8 cellular contexts compared by ENCODE assay signal in the genomic region with DNA sequence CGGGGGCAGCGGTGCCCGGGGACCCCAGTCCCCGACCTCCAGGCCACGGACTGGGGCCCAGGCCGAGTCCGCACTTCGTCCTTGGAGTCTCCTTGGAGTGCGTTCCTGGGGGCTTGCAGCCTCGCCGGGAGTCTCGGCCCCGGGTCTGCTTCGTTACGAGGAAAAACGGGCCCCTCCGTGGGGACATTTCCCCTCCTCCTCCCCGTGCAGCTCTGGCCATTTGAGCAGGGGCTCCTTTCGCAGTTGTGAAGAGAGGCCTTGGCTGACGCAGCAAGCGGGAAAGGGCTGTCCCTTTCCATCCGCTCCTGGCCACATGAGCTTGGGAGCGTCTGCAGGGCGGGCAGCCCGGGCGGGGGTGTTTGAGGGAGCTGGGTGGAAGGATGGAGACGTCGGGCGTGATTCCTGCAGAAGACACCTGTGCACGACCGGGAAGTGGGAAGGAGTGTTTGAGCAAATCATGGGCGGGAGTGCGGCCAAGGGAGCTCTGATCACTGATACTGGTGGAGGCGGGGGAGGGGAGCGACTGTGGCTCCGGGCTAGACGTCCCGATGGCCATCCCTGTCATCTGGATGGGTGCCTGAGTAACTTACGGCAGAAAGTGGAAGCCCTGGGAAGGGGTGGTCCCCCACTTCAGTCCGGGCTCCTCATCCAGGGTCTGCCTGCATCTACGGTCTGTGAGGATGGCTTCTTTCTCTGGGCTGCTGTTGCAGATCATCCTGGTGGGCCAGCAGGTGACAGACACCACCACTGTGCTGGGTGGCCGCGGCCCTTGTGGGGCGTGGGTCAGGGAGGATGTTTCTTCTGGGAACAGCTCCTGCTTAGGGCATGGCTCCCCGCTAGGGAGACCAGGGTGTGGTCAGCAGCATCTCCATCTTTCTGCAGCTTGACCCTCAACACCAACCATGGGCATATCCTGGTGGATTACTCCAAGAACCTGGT. TPM values are rescaled to one million over a fixed set of nuclear protein-coding genes. Genes with fewer than 3 reads are reported as not detected.
DNase-seq lines count a peak whose midpoint lies in the region; ATAC-seq and TF ChIP-seq lines count a peak whose summit lies in the region.

No MANE protein-coding gene starts in this region.

- TF ChIP-seq CTCF in AG10803 (conservative IDR thresholded peaks at IDR 0.05; ENCODE audit: low read length) (no peak), osteoblast (IDR thresholded peaks at IDR 0.05; ENCODE audit: extremely low read depth, low read depth, low read length) (no peak)

- ATAC-seq in GM19035 (IDR thresholded peaks at IDR 0.05; ENCODE audit: unreplicated experiment) (peak; percentile 2), Right ventricle myocardium superior (ENCODE audit: poor library complexity) (peak; percentile 54), GM18868 (IDR thresholded peaks at IDR 0.05; ENCODE audit: unreplicated experiment) (no peak)
- ATAC-seq in activated naive CD8-positive, alpha-beta T cell treated with anti-CD3 and anti-CD28 coated beads, Interleukin-2, amount 50 U/mL, for 24 hours, result no peak

- H3K27me3 Mint-ChIP-seq in activated naive CD8-positive, alpha-beta T cell treated with anti-CD3 and anti-CD28 coated beads, Interleukin-2, amount 50 U/mL, for 24 hours, result no peaks in the 10 kb centered on the region

- peaks cover 43% of the 10 kb centered on the region for H3K36me3 Mint-ChIP-seq in activated naive CD8-positive, alpha-beta T cell treated with anti-CD3 and anti-CD28 coated beads, Interleukin-2, amount 50 U/mL, for 24 hours (ENCODE audit: low read depth)

- peak overlapping the region; percentile 61 for H3K27ac ChIP-seq in osteoblast (ENCODE audit: low read depth, low read length)

- no peaks in the 10 kb centered on the region for H3K27me3 ChIP-seq in osteoblast (ENCODE audit: insufficient read depth, low read length)

- peak overlapping the region; percentile 88 for H3K4me2 ChIP-seq in osteoblast (ENCODE audit: insufficient read depth, low read length)

- peak overlapping the region; percentile 89 for H2AFZ ChIP-seq in osteoblast (ENCODE audit: low read length)

- intact Hi-C loops in Right ventricle myocardium superior (cut with DNase I), result no loop called here

- H3K4me3 Mint-ChIP-seq in activated naive CD8-positive, alpha-beta T cell treated with anti-CD3 and anti-CD28 coated beads, Interleukin-2, amount 50 U/mL, for 24 hours, result peak overlapping the region; percentile 99

- peaks cover 27% of the 10 kb centered on the region for H4K20me1 ChIP-seq in osteoblast (ENCODE audit: insufficient read depth, low read length)

- peak overlapping the region; percentile 92 for H3K27ac Mint-ChIP-seq in activated naive CD8-positive, alpha-beta T cell treated with anti-CD3 and anti-CD28 coated beads, Interleukin-2, amount 50 U/mL, for 24 hours

- H3K4me1 Mint-ChIP-seq in activated naive CD8-positive, alpha-beta T cell treated with anti-CD3 and anti-CD28 coated beads, Interleukin-2, amount 50 U/mL, for 24 hours, result peaks cover 47% of the 10 kb centered on the region

- H3K36me3 ChIP-seq in osteoblast (ENCODE audit: insufficient read depth, low read length), result peaks cover 32% of the 10 kb centered on the region

- DNase-seq in AG10803 (ENCODE audit: low read depth), result peak; percentile 32
- peak; percentile 67 for DNase-seq in NCI-H2029 (lab: John Stamatoyannopoulos, UW)
- DNase-seq in activated naive CD8-positive, alpha-beta T cell treated with anti-CD3 and anti-CD28 coated beads, Interleukin-2, amount 50 U/mL, for 24 hours, result no peak
- peak; percentile 73 for DNase-seq in Right ventricle myocardium superior
- peak; percentile 92 for DNase-seq in osteoblast (ENCODE audit: insufficient read length, low spot score, missing footprints)
- no peak for DNase-seq in GOT3 (lab: John Stamatoyannopoulos, UW)

- H3K4me1 ChIP-seq in osteoblast (ENCODE audit: insufficient read depth, low read length), result peaks cover 15% of the 10 kb centered on the region

- peak overlapping the region; percentile 82 for H3K4me3 ChIP-seq in AG10803 (ENCODE audit: low read length)
- H3K4me3 ChIP-seq in osteoblast (ENCODE audit: insufficient read depth, low read length), result peak overlapping the region; percentile 93

- no peaks in the 10 kb centered on the region for H3K9me3 Mint-ChIP-seq in activated naive CD8-positive, alpha-beta T cell treated with anti-CD3 and anti-CD28 coated beads, Interleukin-2, amount 50 U/mL, for 24 hours

- peaks cover 43% of the 10 kb centered on the region for H3K79me2 ChIP-seq in osteoblast (ENCODE audit: insufficient read depth, low read length)

- H3K9me3 ChIP-seq in osteoblast (ENCODE audit: low read depth, low read length), result no peaks in the 10 kb centered on the region

RNA-seq across cellular contexts. Expression of gene GPI, which starts 0.7 kb away (rescaled TPM):
- total RNA-seq in Right ventricle myocardium superior (500 TPM), osteoblast (122 and 133 TPM in 2 replicates)

RNA-seq across cellular contexts. Expression of gene PDCD2L, which starts 38.5 kb away (rescaled TPM):
- total RNA-seq in Right ventricle myocardium superior (10.4 TPM), osteoblast (9.4 and 10.5 TPM in 2 replicates)

Comparison
In these comparisons a context has a peak if more than half of its experiments do, and no peak if none do; other contexts are left out.
1. DNase-seq: peak in AG10803 (single experiment), NCI-H2029 (single experiment), Right ventricle myocardium superior (single experiment) and osteoblast (single experiment); none in activated naive CD8-positive, alpha-beta T cell treated with anti-CD3 and anti-CD28 coated beads, Interleukin-2, amount 50 U/mL, for 24 hours (single experiment) and GOT3 (single experiment).
2. ATAC-seq: peak in GM19035 (single experiment) and Right ventricle myocardium superior (single experiment); none in activated naive CD8-positive, alpha-beta T cell treated with anti-CD3 and anti-CD28 coated beads, Interleukin-2, amount 50 U/mL, for 24 hours (single experiment) and GM18868 (single experiment).